In the genomic region with DNA sequence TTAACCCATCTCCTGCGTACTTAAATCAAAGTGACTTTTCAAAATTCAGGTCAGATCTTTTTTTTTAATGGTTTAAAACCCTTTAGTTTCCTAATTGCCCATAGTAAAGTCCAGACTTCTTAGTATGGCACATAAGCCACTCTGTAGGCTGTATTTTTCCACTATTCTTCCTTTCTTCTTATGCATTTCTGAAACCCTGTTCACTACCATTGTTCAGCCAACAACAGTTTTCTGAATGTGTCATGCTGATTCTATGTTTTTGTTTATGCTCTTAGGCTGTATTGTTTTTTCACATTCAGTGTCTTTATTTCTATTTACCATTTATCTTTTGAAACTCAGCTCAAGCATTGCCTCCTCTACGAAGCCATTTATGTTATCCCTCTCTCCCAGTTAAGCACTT, we compare ENCODE assay signal across 1 cellular context.
TF ChIP-seq lines count a peak whose summit lies in the region.

No MANE protein-coding gene starts in this region.

TF ChIP-seq in GM23338, 12 proteins besides CTCF, POLR2A, EP300 and RAD21 (continued from another document):
- TF ChIP-seq, protein P1, sequence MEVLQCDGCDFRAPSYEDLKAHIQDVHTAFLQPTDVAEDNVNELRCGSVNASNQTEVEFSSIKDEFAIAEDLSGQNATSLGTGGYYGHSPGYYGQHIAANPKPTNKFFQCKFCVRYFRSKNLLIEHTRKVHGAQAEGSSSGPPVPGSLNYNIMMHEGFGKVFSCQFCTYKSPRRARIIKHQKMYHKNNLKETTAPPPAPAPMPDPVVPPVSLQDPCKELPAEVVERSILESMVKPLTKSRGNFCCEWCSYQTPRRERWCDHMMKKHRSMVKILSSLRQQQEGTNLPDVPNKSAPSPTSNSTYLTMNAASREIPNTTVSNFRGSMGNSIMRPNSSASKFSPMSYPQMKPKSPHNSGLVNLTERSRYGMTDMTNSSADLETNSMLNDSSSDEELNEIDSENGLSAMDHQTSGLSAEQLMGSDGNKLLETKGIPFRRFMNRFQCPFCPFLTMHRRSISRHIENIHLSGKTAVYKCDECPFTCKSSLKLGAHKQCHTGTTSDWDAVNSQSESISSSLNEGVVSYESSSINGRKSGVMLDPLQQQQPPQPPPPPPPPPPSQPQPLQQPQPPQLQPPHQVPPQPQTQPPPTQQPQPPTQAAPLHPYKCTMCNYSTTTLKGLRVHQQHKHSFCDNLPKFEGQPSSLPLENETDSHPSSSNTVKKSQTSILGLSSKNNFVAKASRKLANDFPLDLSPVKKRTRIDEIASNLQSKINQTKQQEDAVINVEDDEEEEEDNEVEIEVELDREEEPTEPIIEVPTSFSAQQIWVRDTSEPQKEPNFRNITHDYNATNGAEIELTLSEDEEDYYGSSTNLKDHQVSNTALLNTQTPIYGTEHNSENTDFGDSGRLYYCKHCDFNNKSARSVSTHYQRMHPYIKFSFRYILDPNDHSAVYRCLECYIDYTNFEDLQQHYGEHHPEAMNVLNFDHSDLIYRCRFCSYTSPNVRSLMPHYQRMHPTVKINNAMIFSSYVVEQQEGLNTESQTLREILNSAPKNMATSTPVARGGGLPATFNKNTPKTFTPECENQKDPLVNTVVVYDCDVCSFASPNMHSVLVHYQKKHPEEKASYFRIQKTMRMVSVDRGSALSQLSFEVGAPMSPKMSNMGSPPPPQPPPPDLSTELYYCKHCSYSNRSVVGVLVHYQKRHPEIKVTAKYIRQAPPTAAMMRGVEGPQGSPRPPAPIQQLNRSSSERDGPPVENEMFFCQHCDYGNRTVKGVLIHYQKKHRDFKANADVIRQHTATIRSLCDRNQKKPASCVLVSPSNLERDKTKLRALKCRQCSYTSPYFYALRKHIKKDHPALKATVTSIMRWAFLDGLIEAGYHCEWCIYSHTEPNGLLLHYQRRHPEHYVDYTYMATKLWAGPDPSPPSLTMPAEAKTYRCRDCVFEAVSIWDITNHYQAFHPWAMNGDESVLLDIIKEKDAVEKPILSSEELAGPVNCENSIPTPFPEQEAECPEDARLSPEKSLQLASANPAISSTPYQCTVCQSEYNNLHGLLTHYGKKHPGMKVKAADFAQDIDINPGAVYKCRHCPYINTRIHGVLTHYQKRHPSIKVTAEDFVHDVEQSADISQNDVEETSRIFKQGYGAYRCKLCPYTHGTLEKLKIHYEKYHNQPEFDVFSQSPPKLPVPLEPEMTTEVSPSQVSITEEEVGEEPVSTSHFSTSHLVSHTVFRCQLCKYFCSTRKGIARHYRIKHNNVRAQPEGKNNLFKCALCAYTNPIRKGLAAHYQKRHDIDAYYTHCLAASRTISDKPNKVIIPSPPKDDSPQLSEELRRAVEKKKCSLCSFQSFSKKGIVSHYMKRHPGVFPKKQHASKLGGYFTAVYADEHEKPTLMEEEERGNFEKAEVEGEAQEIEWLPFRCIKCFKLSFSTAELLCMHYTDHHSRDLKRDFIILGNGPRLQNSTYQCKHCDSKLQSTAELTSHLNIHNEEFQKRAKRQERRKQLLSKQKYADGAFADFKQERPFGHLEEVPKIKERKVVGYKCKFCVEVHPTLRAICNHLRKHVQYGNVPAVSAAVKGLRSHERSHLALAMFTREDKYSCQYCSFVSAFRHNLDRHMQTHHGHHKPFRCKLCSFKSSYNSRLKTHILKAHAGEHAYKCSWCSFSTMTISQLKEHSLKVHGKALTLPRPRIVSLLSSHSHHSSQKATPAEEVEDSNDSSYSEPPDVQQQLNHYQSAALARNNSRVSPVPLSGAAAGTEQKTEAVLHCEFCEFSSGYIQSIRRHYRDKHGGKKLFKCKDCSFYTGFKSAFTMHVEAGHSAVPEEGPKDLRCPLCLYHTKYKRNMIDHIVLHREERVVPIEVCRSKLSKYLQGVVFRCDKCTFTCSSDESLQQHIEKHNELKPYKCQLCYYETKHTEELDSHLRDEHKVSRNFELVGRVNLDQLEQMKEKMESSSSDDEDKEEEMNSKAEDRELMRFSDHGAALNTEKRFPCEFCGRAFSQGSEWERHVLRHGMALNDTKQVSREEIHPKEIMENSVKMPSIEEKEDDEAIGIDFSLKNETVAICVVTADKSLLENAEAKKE (CRISPR knock-in tag; IDR thresholded peaks at IDR 0.05): no peak
- TF ChIP-seq ZNF114 (CRISPR knock-in tag; IDR thresholded peaks at IDR 0.05) (no peak), JUNB (IDR thresholded peaks at IDR 0.05; ENCODE audit: unreplicated experiment) (no peak), EZH2 (IDR thresholded peaks at IDR 0.05; ENCODE audit: low read depth, unreplicated experiment) (no peak), CREB1 (CRISPR knock-in tag; IDR thresholded peaks at IDR 0.05; ENCODE audit: low read depth) (no peak), EZH2phosphoT487 (IDR thresholded peaks at IDR 0.05; ENCODE audit: unreplicated experiment) (no peak), NANOG (IDR thresholded peaks at IDR 0.05; ENCODE audit: borderline replicate concordance) (no peak)
- TF ChIP-seq, protein P2, sequence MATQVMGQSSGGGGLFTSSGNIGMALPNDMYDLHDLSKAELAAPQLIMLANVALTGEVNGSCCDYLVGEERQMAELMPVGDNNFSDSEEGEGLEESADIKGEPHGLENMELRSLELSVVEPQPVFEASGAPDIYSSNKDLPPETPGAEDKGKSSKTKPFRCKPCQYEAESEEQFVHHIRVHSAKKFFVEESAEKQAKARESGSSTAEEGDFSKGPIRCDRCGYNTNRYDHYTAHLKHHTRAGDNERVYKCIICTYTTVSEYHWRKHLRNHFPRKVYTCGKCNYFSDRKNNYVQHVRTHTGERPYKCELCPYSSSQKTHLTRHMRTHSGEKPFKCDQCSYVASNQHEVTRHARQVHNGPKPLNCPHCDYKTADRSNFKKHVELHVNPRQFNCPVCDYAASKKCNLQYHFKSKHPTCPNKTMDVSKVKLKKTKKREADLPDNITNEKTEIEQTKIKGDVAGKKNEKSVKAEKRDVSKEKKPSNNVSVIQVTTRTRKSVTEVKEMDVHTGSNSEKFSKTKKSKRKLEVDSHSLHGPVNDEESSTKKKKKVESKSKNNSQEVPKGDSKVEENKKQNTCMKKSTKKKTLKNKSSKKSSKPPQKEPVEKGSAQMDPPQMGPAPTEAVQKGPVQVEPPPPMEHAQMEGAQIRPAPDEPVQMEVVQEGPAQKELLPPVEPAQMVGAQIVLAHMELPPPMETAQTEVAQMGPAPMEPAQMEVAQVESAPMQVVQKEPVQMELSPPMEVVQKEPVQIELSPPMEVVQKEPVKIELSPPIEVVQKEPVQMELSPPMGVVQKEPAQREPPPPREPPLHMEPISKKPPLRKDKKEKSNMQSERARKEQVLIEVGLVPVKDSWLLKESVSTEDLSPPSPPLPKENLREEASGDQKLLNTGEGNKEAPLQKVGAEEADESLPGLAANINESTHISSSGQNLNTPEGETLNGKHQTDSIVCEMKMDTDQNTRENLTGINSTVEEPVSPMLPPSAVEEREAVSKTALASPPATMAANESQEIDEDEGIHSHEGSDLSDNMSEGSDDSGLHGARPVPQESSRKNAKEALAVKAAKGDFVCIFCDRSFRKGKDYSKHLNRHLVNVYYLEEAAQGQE (IDR thresholded peaks at IDR 0.05; ENCODE audit: unreplicated experiment): no peak
